ENCODE assay signal across 1 cellular context in genomic region chr12:71685961-71686657, GRCh38.
A peak's percentile ranks its signal among the peaks of the same experiment; 100 is the strongest.
TF ChIP-seq lines count a peak whose summit lies in the region.

Gene TMEM19, plus strand, starts transcription at chr12:71686082. Its CDS starts 599 bp downstream, at chr12:71686681.

TF ChIP-seq in HepG2, 621 proteins besides CTCF, POLR2A, EP300 and RAD21 (continued from another document and continues in another):
- TF ChIP-seq ZNF619 (CRISPR knock-in tag; IDR thresholded peaks at IDR 0.05) (no peak), ZNF749 (CRISPR knock-in tag; IDR thresholded peaks at IDR 0.05; ENCODE audit: borderline replicate concordance) (0 out of 2 replicates have a peak, but pooled peaks have one; percentile 65), ZBTB49 (CRISPR knock-in tag; IDR thresholded peaks at IDR 0.05; ENCODE audit: borderline replicate concordance) (no peak), CC2D1A (CRISPR knock-in tag; IDR thresholded peaks at IDR 0.05) (no peak), KLF16 (CRISPR knock-in tag; IDR thresholded peaks at IDR 0.05) (peak in 1 of 2 experiments; percentile 78; a peak in 1 of 4 replicates), POLR2AphosphoS2 (IDR thresholded peaks at IDR 0.05; ENCODE audit: low read depth, low read length) (no peak), TFAP4 (IDR thresholded peaks at IDR 0.05; ENCODE audit: borderline replicate concordance, low read depth) (peak; percentile 73; the same call in 1 of the 2 replicates), SAP130 (CRISPR knock-in tag; IDR thresholded peaks at IDR 0.05; ENCODE audit: low read depth) (peak; percentile 89), RELA (CRISPR knock-in tag; IDR thresholded peaks at IDR 0.05) (no peak), ZNF335 (CRISPR knock-in tag; IDR thresholded peaks at IDR 0.05) (no peak; the same call in 1 of the 2 replicates), TBX3 (IDR thresholded peaks at IDR 0.05; ENCODE audit: borderline replicate concordance) (peak; percentile 67; the same call in 1 of the 2 replicates), CENPBD1 (CRISPR knock-in tag; IDR thresholded peaks at IDR 0.05; ENCODE audit: borderline replicate concordance, low read depth) (no peak), CEBPB (IDR thresholded peaks at IDR 0.05; ENCODE audit: borderline replicate concordance, low read depth, low read length) (0 out of 2 replicates have a peak, but pooled peaks have one; percentile 28), ZNF34 (CRISPR knock-in tag; IDR thresholded peaks at IDR 0.05; ENCODE audit: borderline replicate concordance) (0 out of 2 replicates have a peak, but pooled peaks have one; percentile 35), ZNF280D (CRISPR knock-in tag; IDR thresholded peaks at IDR 0.05) (peak; percentile 85), RARA (CRISPR knock-in tag; IDR thresholded peaks at IDR 0.05) (peak; percentile 89), GFI1 (CRISPR knock-in tag; IDR thresholded peaks at IDR 0.05; ENCODE audit: borderline replicate concordance) (peak; percentile 56; the same call in 1 of the 2 replicates), MAX (IDR thresholded peaks at IDR 0.05) (peak; percentile 95), HDAC2 (CRISPR knock-in tag; IDR thresholded peaks at IDR 0.05) (peak; percentile 85), ZNF678 (CRISPR knock-in tag; IDR thresholded peaks at IDR 0.05) (peak; percentile 89; the same call in 1 of the 2 replicates), ZFP91 (CRISPR knock-in tag; IDR thresholded peaks at IDR 0.05; ENCODE audit: borderline replicate concordance) (peak; percentile 91; the same call in 1 of the 2 replicates), WIZ (CRISPR knock-in tag; IDR thresholded peaks at IDR 0.05) (peak; percentile 84; the same call in 1 of the 2 replicates), ZBTB21 (CRISPR knock-in tag; IDR thresholded peaks at IDR 0.05) (no peak), HOXA3 (CRISPR knock-in tag; IDR thresholded peaks at IDR 0.05) (peak; percentile 84), RNF219 (CRISPR knock-in tag; IDR thresholded peaks at IDR 0.05) (no peak), ZNF772 (CRISPR knock-in tag; IDR thresholded peaks at IDR 0.05) (peak; percentile 46; the same call in 1 of the 2 replicates), ZNF441 (CRISPR knock-in tag; IDR thresholded peaks at IDR 0.05; ENCODE audit: borderline replicate concordance) (no peak; the same call in 1 of the 2 replicates), ZSCAN21 (CRISPR knock-in tag; IDR thresholded peaks at IDR 0.05; ENCODE audit: borderline replicate concordance) (peak; percentile 83; the same call in 1 of the 2 replicates), AKNA (CRISPR knock-in tag; IDR thresholded peaks at IDR 0.05; ENCODE audit: borderline replicate concordance) (no peak), KLF9 (CRISPR knock-in tag; IDR thresholded peaks at IDR 0.05; ENCODE audit: low read depth) (no peak), ETV5 (CRISPR knock-in tag; IDR thresholded peaks at IDR 0.05; ENCODE audit: borderline replicate concordance) (peak; percentile 38; the same call in 1 of the 2 replicates), HOXA5 (CRISPR knock-in tag; IDR thresholded peaks at IDR 0.05) (0 out of 2 replicates have a peak, but pooled peaks have one; percentile 55), GRHL1 (CRISPR knock-in tag; conservative IDR thresholded peaks at IDR 0.05) (no peak)
